Comparison of ENCODE assay signal across 11 cellular contexts in genomic region chr15:59594493-59594942, GRCh38. TPM values are rescaled to one million over a fixed set of nuclear protein-coding genes. Genes with fewer than 3 reads are reported as not detected.
DNase-seq lines count a peak whose midpoint lies in the region; ATAC-seq and TF ChIP-seq lines count a peak whose summit lies in the region.
"Had no signal": no experiment of that assay in that cellular context is flagged by ENCODE, and none has a peak within 500 bp of the region (broad histone marks: within the 10 kb centered on the region; RNA-seq: fewer than 3 reads in every experiment).

No MANE protein-coding gene starts in this region.

- no peaks in the 10 kb centered on the region for H3K9me3 ChIP-seq in stomach
- H3K9me3 ChIP-seq in CD8-positive, alpha-beta T cell (ENCODE audit: low read length), result no peaks in the 10 kb centered on the region
- H3K9me3 ChIP-seq: psoas muscle had no signal

- H3K4me1 ChIP-seq in stomach, result peaks cover 10 to 40% (median 15%) of the 10 kb centered on the region in 4 donors
- no peaks in the 10 kb centered on the region for H3K4me1 ChIP-seq in CD8-positive, alpha-beta T cell (ENCODE audit: insufficient read depth, low read length)
- H3K4me1 ChIP-seq: psoas muscle had no signal

- H3K4me1 Mint-ChIP-seq in CD8-positive, alpha-beta T cell (ENCODE audit: low read depth), result peaks cover 9% of the 10 kb centered on the region

- H3K36me3 ChIP-seq in stomach, result no peaks in the 10 kb centered on the region
- no peaks in the 10 kb centered on the region for H3K36me3 ChIP-seq in CD8-positive, alpha-beta T cell (ENCODE audit: insufficient read depth, low read length)

- 18 to 49% (median 31%) methylated on average over 3 of the region's 3 CpGs for WGBS in stomach, 5 donors

- peaks cover 8% of the 10 kb centered on the region for H3K27me3 Mint-ChIP-seq in CD8-positive, alpha-beta T cell (ENCODE audit: low read depth)

- in situ Hi-C loops in astrocyte of the spinal cord (cut with HindIII; ENCODE audit: low sequenced_read_pairs), result no loop called here

- no peak overlapping the region for H3K27ac Mint-ChIP-seq in CD8-positive, alpha-beta T cell
- H3K27ac Mint-ChIP-seq: T-helper 2 cell treated with Interferon-gamma antibody and Interleukin-4, amounts not matched to agents 5 μg/mL and 100 μg/mL, for 36 hours had no signal

- ATAC-seq in left ventricle myocardium superior (peak; percentile 82), GM21528 (IDR thresholded peaks at IDR 0.05; ENCODE audit: low FRiP score, unreplicated experiment) (no peak)
- ATAC-seq in CD8-positive, alpha-beta T cell, result no peak
- ATAC-seq: psoas muscle had no signal

- intact Hi-C loops in left ventricle myocardium superior (cut with micrococcal nuclease) (no loop called here), stomach (cut with DNase I; ENCODE audit: low total_unique reads) (no loop called here)
- intact Hi-C loops in CD8-positive, alpha-beta T cell (cut with DNase I, micrococcal nuclease), result no loop called here

- H3K27ac ChIP-seq in stomach, result peak overlapping the region in 4 of 5 donors; percentile 62 to 85 (median 71)
- H3K27ac ChIP-seq in CD8-positive, alpha-beta T cell (ENCODE audit: low read depth, low read length), result no peak overlapping the region
- H3K27ac ChIP-seq: psoas muscle had no signal

- H3K4me3 ChIP-seq in astrocyte of the spinal cord (ENCODE audit: low read depth, low read length) (no peak overlapping the region), stomach (no peak overlapping the region)
- no peak overlapping the region for H3K4me3 ChIP-seq in CD8-positive, alpha-beta T cell (ENCODE audit: low read depth, low read length)
- H3K4me3 ChIP-seq: psoas muscle had no signal

- no peak for TF ChIP-seq POLR2A in stomach (IDR thresholded peaks at IDR 0.05)

- TF ChIP-seq EP300 in stomach (IDR thresholded peaks at IDR 0.05), result no peak

- no peaks in the 10 kb centered on the region for H3K27me3 ChIP-seq in stomach
- H3K27me3 ChIP-seq in CD8-positive, alpha-beta T cell (ENCODE audit: insufficient read depth, low read length), result no peaks in the 10 kb centered on the region

- no peaks in the 10 kb centered on the region for H3K9me3 Mint-ChIP-seq in CD8-positive, alpha-beta T cell
- H3K9me3 Mint-ChIP-seq: T-helper 2 cell treated with Interferon-gamma antibody and Interleukin-4, amounts not matched to agents 5 μg/mL and 100 μg/mL, for 36 hours had no signal

- no peaks in the 10 kb centered on the region for H3K36me3 Mint-ChIP-seq in CD8-positive, alpha-beta T cell

- POLR2A ChIA-PET in CD8-positive, alpha-beta T cell (lab: Charles Lee), result no interaction called here

- CTCF ChIA-PET in CD8-positive, alpha-beta T cell (lab: Charles Lee), result interaction anchor here (0.7 kb wide), 1 partner anchor 11 kb away, joined by 4 read pairs; no protein-coding TSS in a partner anchor

- TF ChIP-seq CTCF in astrocyte of the spinal cord (IDR thresholded peaks at IDR 0.05; ENCODE audit: low read depth, low read length) (no peak), stomach (IDR thresholded peaks at IDR 0.05) (no peak)
- TF ChIP-seq CTCF in CD8-positive, alpha-beta T cell (IDR thresholded peaks at IDR 0.05), result no peak

- DNase-seq in H4 (ENCODE audit: low spot score) (peak; percentile 17), astrocyte of the spinal cord (ENCODE audit: low read depth, low spot score) (peak; percentile 70), left ventricle myocardium superior (no peak), stomach (no peak), activated gamma-delta T cell treated with Interleukin-2 at 50 U/mL for 16 hours (no peak)
- DNase-seq in CD8-positive, alpha-beta T cell, result no peak
- no peak for DNase-seq in activated T-cell treated with anti-CD3 and anti-CD28 coated beads, Interleukin-2, amount 50 U/mL, for 1 hour
- DNase-seq: psoas muscle had no signal

- no peak overlapping the region for H3K4me3 Mint-ChIP-seq in CD8-positive, alpha-beta T cell
- H3K4me3 Mint-ChIP-seq: T-helper 2 cell treated with Interferon-gamma antibody and Interleukin-4, amounts not matched to agents 5 μg/mL and 100 μg/mL, for 36 hours had no signal

RNA-seq across cellular contexts. Expression of gene GCNT3, which starts 17.1 kb away (rescaled TPM):
- 1.2 and 4.1 TPM in 2 replicates for total RNA-seq in H4 (2014; rRNA removed; shearing (Covaris generic))
- total RNA-seq in left ventricle myocardium superior, result not detected
- 10 to 100 TPM in 4 of 5 donors, 1 to 10 TPM in 1; 4.8 to 22.0 (median 16.9) TPM for total RNA-seq in stomach
- 1 to 10 TPM; 4.9 to 8.2 (median 6.1) TPM for polyA plus RNA-seq in stomach
- total RNA-seq in CD8-positive, alpha-beta T cell, result not detected
- total RNA-seq: glomerular endothelial cell had no signal

Comparison
In these comparisons a context has a peak if more than half of its experiments do, and no peak if none do; other contexts are left out.
1. DNase-seq: peak in H4 (single experiment) and astrocyte of the spinal cord (single experiment); none in left ventricle myocardium superior (single experiment), stomach (single experiment), CD8-positive, alpha-beta T cell (0 of 7), activated T-cell treated with anti-CD3 and anti-CD28 coated beads, Interleukin-2, amount 50 U/mL, for 1 hour (single experiment) and activated gamma-delta T cell treated with Interleukin-2 at 50 U/mL for 16 hours (single experiment).